ENCODE assay signal across 1 cellular context in the genomic region with DNA sequence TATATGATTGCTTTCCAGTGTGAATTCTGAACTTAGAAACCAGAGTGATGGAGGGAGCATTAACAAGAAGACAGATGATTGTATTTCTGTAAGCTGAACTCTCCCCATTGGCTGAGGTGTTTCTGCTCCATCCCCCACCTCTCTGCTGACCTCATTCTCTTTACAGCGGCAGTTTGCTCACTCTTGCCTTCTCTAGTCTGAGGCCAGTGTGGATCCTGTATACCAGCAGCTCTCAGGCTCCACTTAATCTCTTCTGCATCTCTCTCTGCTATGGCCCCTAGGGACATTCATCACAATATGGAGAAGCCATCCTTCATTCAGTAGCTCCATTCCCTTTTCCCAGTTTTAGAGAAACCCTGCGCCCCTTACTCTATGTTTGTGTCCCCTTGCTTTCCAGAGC.
TF ChIP-seq lines count a peak whose summit lies in the region.

No MANE protein-coding gene starts in this region.

TF ChIP-seq in GM23338, 12 proteins besides CTCF, POLR2A, EP300 and RAD21 (continued from another document):
- TF ChIP-seq, protein P1, sequence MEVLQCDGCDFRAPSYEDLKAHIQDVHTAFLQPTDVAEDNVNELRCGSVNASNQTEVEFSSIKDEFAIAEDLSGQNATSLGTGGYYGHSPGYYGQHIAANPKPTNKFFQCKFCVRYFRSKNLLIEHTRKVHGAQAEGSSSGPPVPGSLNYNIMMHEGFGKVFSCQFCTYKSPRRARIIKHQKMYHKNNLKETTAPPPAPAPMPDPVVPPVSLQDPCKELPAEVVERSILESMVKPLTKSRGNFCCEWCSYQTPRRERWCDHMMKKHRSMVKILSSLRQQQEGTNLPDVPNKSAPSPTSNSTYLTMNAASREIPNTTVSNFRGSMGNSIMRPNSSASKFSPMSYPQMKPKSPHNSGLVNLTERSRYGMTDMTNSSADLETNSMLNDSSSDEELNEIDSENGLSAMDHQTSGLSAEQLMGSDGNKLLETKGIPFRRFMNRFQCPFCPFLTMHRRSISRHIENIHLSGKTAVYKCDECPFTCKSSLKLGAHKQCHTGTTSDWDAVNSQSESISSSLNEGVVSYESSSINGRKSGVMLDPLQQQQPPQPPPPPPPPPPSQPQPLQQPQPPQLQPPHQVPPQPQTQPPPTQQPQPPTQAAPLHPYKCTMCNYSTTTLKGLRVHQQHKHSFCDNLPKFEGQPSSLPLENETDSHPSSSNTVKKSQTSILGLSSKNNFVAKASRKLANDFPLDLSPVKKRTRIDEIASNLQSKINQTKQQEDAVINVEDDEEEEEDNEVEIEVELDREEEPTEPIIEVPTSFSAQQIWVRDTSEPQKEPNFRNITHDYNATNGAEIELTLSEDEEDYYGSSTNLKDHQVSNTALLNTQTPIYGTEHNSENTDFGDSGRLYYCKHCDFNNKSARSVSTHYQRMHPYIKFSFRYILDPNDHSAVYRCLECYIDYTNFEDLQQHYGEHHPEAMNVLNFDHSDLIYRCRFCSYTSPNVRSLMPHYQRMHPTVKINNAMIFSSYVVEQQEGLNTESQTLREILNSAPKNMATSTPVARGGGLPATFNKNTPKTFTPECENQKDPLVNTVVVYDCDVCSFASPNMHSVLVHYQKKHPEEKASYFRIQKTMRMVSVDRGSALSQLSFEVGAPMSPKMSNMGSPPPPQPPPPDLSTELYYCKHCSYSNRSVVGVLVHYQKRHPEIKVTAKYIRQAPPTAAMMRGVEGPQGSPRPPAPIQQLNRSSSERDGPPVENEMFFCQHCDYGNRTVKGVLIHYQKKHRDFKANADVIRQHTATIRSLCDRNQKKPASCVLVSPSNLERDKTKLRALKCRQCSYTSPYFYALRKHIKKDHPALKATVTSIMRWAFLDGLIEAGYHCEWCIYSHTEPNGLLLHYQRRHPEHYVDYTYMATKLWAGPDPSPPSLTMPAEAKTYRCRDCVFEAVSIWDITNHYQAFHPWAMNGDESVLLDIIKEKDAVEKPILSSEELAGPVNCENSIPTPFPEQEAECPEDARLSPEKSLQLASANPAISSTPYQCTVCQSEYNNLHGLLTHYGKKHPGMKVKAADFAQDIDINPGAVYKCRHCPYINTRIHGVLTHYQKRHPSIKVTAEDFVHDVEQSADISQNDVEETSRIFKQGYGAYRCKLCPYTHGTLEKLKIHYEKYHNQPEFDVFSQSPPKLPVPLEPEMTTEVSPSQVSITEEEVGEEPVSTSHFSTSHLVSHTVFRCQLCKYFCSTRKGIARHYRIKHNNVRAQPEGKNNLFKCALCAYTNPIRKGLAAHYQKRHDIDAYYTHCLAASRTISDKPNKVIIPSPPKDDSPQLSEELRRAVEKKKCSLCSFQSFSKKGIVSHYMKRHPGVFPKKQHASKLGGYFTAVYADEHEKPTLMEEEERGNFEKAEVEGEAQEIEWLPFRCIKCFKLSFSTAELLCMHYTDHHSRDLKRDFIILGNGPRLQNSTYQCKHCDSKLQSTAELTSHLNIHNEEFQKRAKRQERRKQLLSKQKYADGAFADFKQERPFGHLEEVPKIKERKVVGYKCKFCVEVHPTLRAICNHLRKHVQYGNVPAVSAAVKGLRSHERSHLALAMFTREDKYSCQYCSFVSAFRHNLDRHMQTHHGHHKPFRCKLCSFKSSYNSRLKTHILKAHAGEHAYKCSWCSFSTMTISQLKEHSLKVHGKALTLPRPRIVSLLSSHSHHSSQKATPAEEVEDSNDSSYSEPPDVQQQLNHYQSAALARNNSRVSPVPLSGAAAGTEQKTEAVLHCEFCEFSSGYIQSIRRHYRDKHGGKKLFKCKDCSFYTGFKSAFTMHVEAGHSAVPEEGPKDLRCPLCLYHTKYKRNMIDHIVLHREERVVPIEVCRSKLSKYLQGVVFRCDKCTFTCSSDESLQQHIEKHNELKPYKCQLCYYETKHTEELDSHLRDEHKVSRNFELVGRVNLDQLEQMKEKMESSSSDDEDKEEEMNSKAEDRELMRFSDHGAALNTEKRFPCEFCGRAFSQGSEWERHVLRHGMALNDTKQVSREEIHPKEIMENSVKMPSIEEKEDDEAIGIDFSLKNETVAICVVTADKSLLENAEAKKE (CRISPR knock-in tag; IDR thresholded peaks at IDR 0.05): no peak
- TF ChIP-seq ZNF331 (CRISPR knock-in tag; IDR thresholded peaks at IDR 0.05; ENCODE audit: low read depth): no peak
